ENCODE assay signal across 1 cellular context in genomic region chr7:44853391-44853790, GRCh38.
TF ChIP-seq lines count a peak whose summit lies in the region.

No MANE protein-coding gene starts in this region.

TF ChIP-seq in A549, 52 proteins besides CTCF, POLR2A, EP300 and RAD21:
- TF ChIP-seq USF2 (IDR thresholded peaks at IDR 0.05), result no peak
- peak; percentile 38 for TF ChIP-seq MAFK (IDR thresholded peaks at IDR 0.05; ENCODE audit: partially characterized antibody)
- TF ChIP-seq HEYL (CRISPR knock-in tag; IDR thresholded peaks at IDR 0.05), result no peak
